ENCODE assay signal across 15 cellular contexts in the genomic region with DNA sequence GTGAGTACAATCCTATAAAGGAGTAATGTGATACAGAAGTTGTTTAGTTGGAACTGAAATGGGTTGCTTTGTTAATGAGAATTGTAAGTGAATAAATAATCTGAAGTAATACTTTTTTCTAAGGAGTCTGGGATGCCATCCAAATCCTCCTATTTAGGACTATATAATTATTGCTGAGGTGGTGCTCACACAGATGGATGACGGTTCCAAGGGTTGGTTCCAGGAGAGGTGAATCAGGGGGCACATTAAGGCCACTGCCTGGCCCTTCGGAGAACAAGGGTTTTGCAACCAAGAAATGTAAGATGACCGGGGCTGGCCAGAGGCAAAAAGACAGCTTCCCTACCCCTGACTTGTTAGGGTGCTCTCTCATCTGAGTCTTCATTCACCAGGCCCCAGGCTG.
DNase-seq lines count a peak whose midpoint lies in the region; ATAC-seq and TF ChIP-seq lines count a peak whose summit lies in the region.
"Had no signal": no experiment of that assay in that cellular context is flagged by ENCODE, and none has a peak within 500 bp of the region (broad histone marks: within the 10 kb centered on the region; RNA-seq: fewer than 3 reads in every experiment).

No MANE protein-coding gene starts in this region.

- CTCF ChIA-PET in A673 (lab: Charles Lee): no interaction called here

- peaks cover 28% of the 10 kb centered on the region for H3K36me3 Mint-ChIP-seq in nephron (ENCODE audit: low read depth)
- H3K36me3 Mint-ChIP-seq: activated naive CD8-positive, alpha-beta T cell treated with anti-CD3 and anti-CD28 coated beads, Interleukin-2, amount 10 ng/mL, durations not matched to agents 7 days and 5 days had no signal

- H3K27ac ChIP-seq in tibial artery: peak overlapping the region in 1 of 2 donors; percentile 18
- H3K27ac ChIP-seq in A673 (ENCODE audit: low read depth, low read length, poor library complexity, severe bottlenecking): no peak overlapping the region

- DNase-seq in Caki2 (ENCODE audit: low read depth): peak; percentile 5
- DNase-seq in NCI-H1105 treated with DMSO at 0.1 percent for 48 hours (lab: John Stamatoyannopoulos, UW): peak; percentile 94
- DNase-seq in astrocyte of the spinal cord (ENCODE audit: low read depth, low spot score): peak; percentile 82
- DNase-seq in tibial artery: no peak
- DNase-seq in A673 (ENCODE audit: low spot score): no peak
- DNase-seq: activated CD8-positive, alpha-beta memory T cell treated with anti-CD3 and anti-CD28 coated beads for 24 hours; activated naive CD8-positive, alpha-beta T cell treated with anti-CD3 and anti-CD28 coated beads, Interleukin-2, amount 10 ng/mL, durations not matched to agents 7 days and 5 days; Calu3; effector CD4-positive, alpha-beta T cell; MV-4-11; small intestine had no signal

- in situ Hi-C loops in Caki2 (cut with HindIII; ENCODE audit: low pct_unique_long_range_greater_than_20kb, low sequenced_read_pairs) (no loop called here), astrocyte of the spinal cord (cut with HindIII; ENCODE audit: low sequenced_read_pairs) (no loop called here)

- ATAC-seq in GM21825 (IDR thresholded peaks at IDR 0.05; ENCODE audit: unreplicated experiment) (no peak), HG02642 (IDR thresholded peaks at IDR 0.05; ENCODE audit: poor library complexity, unreplicated experiment) (no peak)

- H3K9me3 ChIP-seq in tibial artery (no peaks in the 10 kb centered on the region), A673 (ENCODE audit: low read depth, low read length, poor library complexity, severe bottlenecking) (no peaks in the 10 kb centered on the region)

- intact Hi-C loops in tibial artery (cut with DNase I; ENCODE audit: low total_unique reads) (no loop called here), A673 (cut with micrococcal nuclease; ENCODE audit: unreplicated experiment) (no loop called here)

- peaks cover 54% of the 10 kb centered on the region for H3K4me1 Mint-ChIP-seq in nephron
- H3K4me1 Mint-ChIP-seq: activated naive CD8-positive, alpha-beta T cell treated with anti-CD3 and anti-CD28 coated beads, Interleukin-2, amount 10 ng/mL, durations not matched to agents 7 days and 5 days had no signal

- no peaks in the 10 kb centered on the region for H3K27me3 ChIP-seq in tibial artery
- no peaks in the 10 kb centered on the region for H3K27me3 ChIP-seq in A673 (replicated peaks; ENCODE audit: insufficient read depth, low read depth, low read length, poor library complexity)

- H3K27me3 Mint-ChIP-seq in nephron (ENCODE audit: low read depth): peaks cover 5% of the 10 kb centered on the region
- H3K27me3 Mint-ChIP-seq: activated naive CD8-positive, alpha-beta T cell treated with anti-CD3 and anti-CD28 coated beads, Interleukin-2, amount 10 ng/mL, durations not matched to agents 7 days and 5 days had no signal

- H3K4me3 ChIP-seq in astrocyte of the spinal cord (ENCODE audit: low read depth, low read length) (no peak overlapping the region), tibial artery (no peak overlapping the region), A673 (ENCODE audit: low read depth, low read length, poor library complexity, severe bottlenecking) (no peak overlapping the region)

- POLR2A ChIA-PET in A673 (lab: Charles Lee; ENCODE audit: low non-redundant PET): no interaction called here

- no peak overlapping the region for H3K4me3 Mint-ChIP-seq in nephron
- H3K4me3 Mint-ChIP-seq: activated naive CD8-positive, alpha-beta T cell treated with anti-CD3 and anti-CD28 coated beads, Interleukin-2, amount 10 ng/mL, durations not matched to agents 7 days and 5 days; T-helper 2 cell treated with Interferon-gamma antibody and Interleukin-4, amounts not matched to agents 5 μg/mL and 100 μg/mL, for 36 hours had no signal

- no peak for TF ChIP-seq CTCF in astrocyte of the spinal cord (IDR thresholded peaks at IDR 0.05; ENCODE audit: low read depth, low read length)
- TF ChIP-seq CTCF in nephron (IDR thresholded peaks at IDR 0.05; ENCODE audit: unreplicated experiment in 3 of 3): no peak
- TF ChIP-seq CTCF in tibial artery (IDR thresholded peaks at IDR 0.05): no peak
- TF ChIP-seq CTCF in A673 (conservative IDR thresholded peaks at IDR 0.05; ENCODE audit: low read depth, low read length): no peak

- H3K36me3 ChIP-seq in tibial artery (no peaks in the 10 kb centered on the region), A673 (ENCODE audit: insufficient read depth, low read length, poor library complexity, severe bottlenecking) (no peaks in the 10 kb centered on the region)

- H3K4me1 ChIP-seq in tibial artery: peaks cover 0 to 35% (median 8%) of the 10 kb centered on the region in 4 donors
- H3K4me1 ChIP-seq in A673 (ENCODE audit: insufficient read depth, low read length, poor library complexity, severe bottlenecking): no peaks in the 10 kb centered on the region

- no peaks in the 10 kb centered on the region for H3K9me3 Mint-ChIP-seq in nephron
- H3K9me3 Mint-ChIP-seq: activated naive CD8-positive, alpha-beta T cell treated with anti-CD3 and anti-CD28 coated beads, Interleukin-2, amount 10 ng/mL, durations not matched to agents 7 days and 5 days; T-helper 2 cell treated with Interferon-gamma antibody and Interleukin-4, amounts not matched to agents 5 μg/mL and 100 μg/mL, for 36 hours had no signal

- H3K27ac Mint-ChIP-seq in nephron: peak overlapping the region in 2 of 3 experiments; percentile 79 to 89
- H3K27ac Mint-ChIP-seq: activated naive CD8-positive, alpha-beta T cell treated with anti-CD3 and anti-CD28 coated beads, Interleukin-2, amount 10 ng/mL, durations not matched to agents 7 days and 5 days; T-helper 2 cell treated with Interferon-gamma antibody and Interleukin-4, amounts not matched to agents 5 μg/mL and 100 μg/mL, for 36 hours had no signal

- no TSS peak for BruUV-seq in A673 (replicated peaks; lab: Mats Ljungman, UMichigan)

Comparison
In these comparisons a context has a peak if more than half of its experiments do, and no peak if none do; other contexts are left out.
1. DNase-seq: peak in Caki2 (single experiment), NCI-H1105 treated with DMSO at 0.1 percent for 48 hours (single experiment) and astrocyte of the spinal cord (single experiment); none in tibial artery (0 of 2) and A673 (single experiment).